Comparison of ENCODE assay signal across 8 cellular contexts in genomic region chr6:42928748-42929087, GRCh38. TPM values are rescaled to one million over a fixed set of nuclear protein-coding genes. Genes with fewer than 3 reads are reported as not detected.
DNase-seq lines count a peak whose midpoint lies in the region; ATAC-seq, FAIRE-seq and TF ChIP-seq lines count a peak whose summit lies in the region.

No MANE protein-coding gene starts in this region.

- H4K20me1 ChIP-seq in K562 (replicated peaks; ENCODE audit: control insufficient read depth, insufficient read depth, low read length), result no peaks in the 10 kb centered on the region

- H3K36me3 ChIP-seq in K562 (ENCODE audit: control insufficient read depth, insufficient read depth, low read length) (peaks cover 18% of the 10 kb centered on the region; the same call in 2 of the 3 replicates), right lobe of liver (no peaks in the 10 kb centered on the region), transverse colon (no peaks in the 10 kb centered on the region)

- H2AFZ ChIP-seq in K562 (ENCODE audit: low read depth, low read length), result peak overlapping the region; percentile 95

- H3K27ac ChIP-seq in K562 (ENCODE audit: extremely low read depth, low read depth, low read length) (peak overlapping the region; percentile 90), right lobe of liver (peak overlapping the region; percentile 68 to 89 (median 88)), transverse colon (peak overlapping the region; percentile 90 to 94 (median 90))

- TF ChIP-seq EP300 in K562 (IDR thresholded peaks at IDR 0.05; ENCODE audit: low read length) (no peak), transverse colon (IDR thresholded peaks at IDR 0.05; ENCODE audit: low read depth) (no peak)

- no peaks in the 10 kb centered on the region for H3K9me1 ChIP-seq in K562 (ENCODE audit: control insufficient read depth, insufficient read depth, low read length)

- no peak for DNase-seq in activated T-cell treated with anti-CD3 and anti-CD28 coated beads, Interleukin-2, amount 50 U/mL, for 72 hours
- DNase-seq in activated T-cell treated with anti-CD3 and anti-CD28 coated beads, Interleukin-2, amount 50 U/mL, for 1 hour, result no peak
- DNase-seq in Kasumi-1 (lab: John Stamatoyannopoulos, UW) (peak; percentile 90 to 95), K562 (ENCODE audit: extremely low read depth in 1 of 4, low spot score in 3 of 4) (no peak), right lobe of liver (no peak), transverse colon (no peak), epidermal melanocyte (ENCODE audit: insufficient read length, low spot score) (no peak)
- no peak for DNase-seq in effector CD4-positive, alpha-beta T cell

- POLR2A ChIA-PET in K562 (lab: Yijun Ruan, JAX), result interaction anchor here (0.7 to 3.5 kb wide), 14 partner anchors 10 to 701 kb away, joined by 3 to 30 read pairs (median 6); partner anchors contain the start of gene PEX6

- peak overlapping the region; percentile 84 to 93 for H3K9ac ChIP-seq in K562 (ENCODE audit: insufficient read depth in 1 of 2, low read depth in 2 of 2, low read length in 2 of 2)

- H3K36me3 Mint-ChIP-seq in activated T-cell treated with anti-CD3 and anti-CD28 coated beads, Interleukin-2, amount 50 U/mL, for 72 hours (ENCODE audit: insufficient read depth in 2 of 2), result peaks cover 4 to 15% of the 10 kb centered on the region in 2 donors

- peak overlapping the region; percentile 84 for H3K4me2 ChIP-seq in K562 (ENCODE audit: insufficient read depth, low read length)

- no peak for FAIRE-seq in K562 (lab: Jason Lieb, UNC)

- H3K4me1 ChIP-seq in K562 (replicated peaks in 1 of 2; ENCODE audit: control insufficient read depth in 2 of 2, insufficient read depth in 2 of 2, low read length in 2 of 2) (peaks cover 21 to 33% of the 10 kb centered on the region in 2 experiments; a peak in 4 of 5 replicates), right lobe of liver (peaks cover 0 to 31% (median 9%) of the 10 kb centered on the region in 4 donors), transverse colon (peaks cover 16 to 45% (median 22%) of the 10 kb centered on the region in 4 donors)

- TSS peak; percentile 97 for BruUV-seq in K562 (replicated peaks; lab: Mats Ljungman, UMichigan)

- TF ChIP-seq CTCF in K562 (IDR thresholded peaks at IDR 0.05 in 2 of 3, conservative IDR thresholded peaks at IDR 0.05 in 1 of 3; ENCODE audit: insufficient read depth in 2 of 3, low read depth in 1 of 3, low read length in 3 of 3) (no peak), right lobe of liver (IDR thresholded peaks at IDR 0.05) (no peak), transverse colon (IDR thresholded peaks at IDR 0.05) (no peak)

- in situ Hi-C loops in K562 (cut with MboI) (no loop called here), transverse colon (cut with MboI; ENCODE audit: low pct_ligation_motif_present in 1 of 4, low pct_unique_long_range_greater_than_20kb in 1 of 4, low sequenced_read_pairs in 3 of 4) (no loop called here)

- peak; percentile 0 to 2 for ATAC-seq in activated T-cell treated with anti-CD3 and anti-CD28 coated beads, Interleukin-2, amount 50 U/mL, for 72 hours (replicated peaks in 1 of 2)
- peak; percentile 1 for ATAC-seq in K562
- ATAC-seq in right lobe of liver, result peak; percentile 2 to 12 (median 8)

- CTCF ChIA-PET in K562 (lab: Yijun Ruan, JAX; ENCODE audit: low intra/inter-chr PET ratio), result no interaction called here

- H3K79me2 ChIP-seq in K562 (ENCODE audit: control insufficient read depth, insufficient read depth, low read length), result peaks cover 39% of the 10 kb centered on the region

- H3K27ac Mint-ChIP-seq in activated T-cell treated with anti-CD3 and anti-CD28 coated beads, Interleukin-2, amount 50 U/mL, for 72 hours, result peak overlapping the region; percentile 99

- no peaks in the 10 kb centered on the region for H3K9me3 ChIP-seq in K562 (replicated peaks; ENCODE audit: control insufficient read depth, insufficient read depth, low read depth, low read length)
- no peaks in the 10 kb centered on the region for H3K9me3 ChIP-seq in right lobe of liver
- H3K9me3 ChIP-seq in transverse colon, result no peaks in the 10 kb centered on the region

- intact Hi-C loops in K562 (cut with micrococcal nuclease), result loop anchor here (1.0 kb wide), 2 partner anchors 50 to 86 kb away; partner anchors contain the start of gene KLHDC3
- intact Hi-C loops in right lobe of liver (cut with DNase I), result loop anchor here in 1 of 2 donors (10.0 kb wide), 1 partner anchor 56 kb away; the partner anchor contains the start of gene PPP2R5D
- intact Hi-C loops in transverse colon (cut with DNase I; ENCODE audit: low total_unique reads), result loop anchor here (1.0 kb wide), 1 partner anchor 56 kb away; the partner anchor contains the start of gene PPP2R5D

- H3K4me3 Mint-ChIP-seq in activated T-cell treated with anti-CD3 and anti-CD28 coated beads, Interleukin-2, amount 50 U/mL, for 72 hours, result peak overlapping the region; percentile 88 to 99

- H3K27me3 ChIP-seq in K562 (ENCODE audit: control insufficient read depth in 2 of 2, insufficient read depth in 2 of 2, low read length in 2 of 2) (no peaks in the 10 kb centered on the region), right lobe of liver (no peaks in the 10 kb centered on the region), transverse colon (peaks cover 3% of the 10 kb centered on the region)

- H3K4me3 ChIP-seq in K562 (peak overlapping the region; percentile 76), right lobe of liver (peak overlapping the region; percentile 72 to 81 (median 80)), transverse colon (peak overlapping the region; percentile 53 to 69 (median 63))

- H3K4me1 Mint-ChIP-seq in activated T-cell treated with anti-CD3 and anti-CD28 coated beads, Interleukin-2, amount 50 U/mL, for 72 hours (ENCODE audit: low read depth), result peaks cover 44% of the 10 kb centered on the region

- no peaks in the 10 kb centered on the region for H3K9me3 Mint-ChIP-seq in activated T-cell treated with anti-CD3 and anti-CD28 coated beads, Interleukin-2, amount 50 U/mL, for 72 hours

- no peaks in the 10 kb centered on the region for H3K27me3 Mint-ChIP-seq in activated T-cell treated with anti-CD3 and anti-CD28 coated beads, Interleukin-2, amount 50 U/mL, for 72 hours (ENCODE audit: low read depth)

- TF ChIP-seq POLR2A in K562 (conservative IDR thresholded peaks at IDR 0.05) (no peak), right lobe of liver (IDR thresholded peaks at IDR 0.05) (no peak), transverse colon (IDR thresholded peaks at IDR 0.05) (no peak)

- no peak for TF ChIP-seq RAD21 in K562 (CRISPR knock-in tag; conservative IDR thresholded peaks at IDR 0.05 in 1 of 2, IDR thresholded peaks at IDR 0.05 in 1 of 2)

- WGBS in K562 (ENCODE audit: insufficient coverage, low coverage, missing lambda C conversion rate), result 2% methylated on average over 6 of the region's 6 CpGs
- WGBS in right lobe of liver (ENCODE audit: insufficient coverage, low coverage, low lambda C conversion rate, missing lambda C conversion rate), result 4% methylated on average over 6 of the region's 6 CpGs
- WGBS in transverse colon (ENCODE audit: low coverage in 1 of 2), 2 donors, result 0 to 2% methylated on average over 5 to 6 of the region's 6 CpGs

RNA-seq across cellular contexts. Expression of gene CNPY3, which starts 0.6 kb away (rescaled TPM):
- total RNA-seq in activated T-cell treated with anti-CD3 and anti-CD28 coated beads, Interleukin-2, amount 50 U/mL, for 72 hours, result 10 to 100 TPM; 37.3 to 46.1 TPM
- 18.3 and 44.9 TPM in 2 replicates for total RNA-seq in K562 (2011; cell fraction: chromatin; rRNA removed; ENCODE audit: low replicate concordance)
- total RNA-seq in K562 (2011; cell fraction: nucleolus; rRNA removed), result 45.9 and 49.0 TPM in 2 replicates
- total RNA-seq in K562 (2011; cell fraction: nucleoplasm; rRNA removed), result 33.3 and 38.0 TPM in 2 replicates
- 20.0 and 26.6 TPM in 2 replicates for total RNA-seq in K562 (2014; rRNA removed)
- 11.5 and 15.0 TPM in 2 replicates for total RNA-seq in K562 (2014; rRNA removed; fragmentation: Illumina TruSeq; extraction: Trizol)
- total RNA-seq in K562 (2015; rRNA removed; fragmentation: Illumina TruSeq; extraction: Trizol), result 23.5 and 24.6 TPM in 2 replicates
- 32.4 and 32.8 TPM in 2 replicates for total RNA-seq in K562 (2021)
- 21.0 and 21.2 TPM in 2 replicates for polyA plus RNA-seq in K562 (2011; rRNA removed)
- 21.0 and 26.7 TPM in 2 replicates for polyA plus RNA-seq in K562 (2011; cell fraction: cytosol; rRNA removed)
- 19.2 and 25.6 TPM in 2 replicates for polyA plus RNA-seq in K562 (2011; cell fraction: nucleus; rRNA removed)
- 29.2 and 58.6 TPM in 2 replicates for polyA plus RNA-seq in K562 (2012)
- 34.4 and 37.4 TPM in 2 replicates for polyA plus RNA-seq in K562 (2014; fragmentation: Illumina TruSeq; extraction: Trizol)
- 1 to 10 TPM; 2.4 to 3.9 TPM for polyA plus RNA-seq in K562 (2014; fragmentation: Nextera tagmentation; extraction: Ambion mirVana)
- polyA plus RNA-seq in K562 (2014; rRNA removed), result 27.0 and 30.5 TPM in 2 replicates
- polyA minus RNA-seq in K562 (2011; rRNA and poly(A)+ RNA removed), result 19.4 and 24.5 TPM in 2 replicates
- 10.2 and 11.7 TPM in 2 replicates for polyA minus RNA-seq in K562 (2011; cell fraction: cytosol; rRNA and poly(A)+ RNA removed)
- 5.1 and 7.9 TPM in 2 replicates for polyA minus RNA-seq in K562 (2011; cell fraction: nucleus; rRNA and poly(A)+ RNA removed)
- total RNA-seq in right lobe of liver, result 10 to 100 TPM; 11.1 to 75.4 (median 28.8) TPM
- total RNA-seq in transverse colon, result 10 to 100 TPM; 10.3 to 24.4 (median 21.0) TPM

RNA-seq across cellular contexts. Expression of gene PTCRA, which starts 12.9 kb away (rescaled TPM):
- total RNA-seq in activated T-cell treated with anti-CD3 and anti-CD28 coated beads, Interleukin-2, amount 50 U/mL, for 72 hours, result not detected
- not detected in 2 replicates for total RNA-seq in K562 (2011; cell fraction: chromatin; rRNA removed; ENCODE audit: low replicate concordance)
- total RNA-seq in K562 (2011; cell fraction: nucleolus; rRNA removed), result not detected in 2 replicates
- total RNA-seq in K562 (2011; cell fraction: nucleoplasm; rRNA removed), result not detected in 2 replicates
- total RNA-seq in K562 (2014; rRNA removed) (not detected in 2 replicates), K562 (2014; rRNA removed; fragmentation: Illumina TruSeq; extraction: Trizol) (not detected in 2 replicates), K562 (2015; rRNA removed; fragmentation: Illumina TruSeq; extraction: Trizol) (not detected in 2 replicates), K562 (2021) (not detected in 2 replicates), right lobe of liver (under 1 TPM in 3 of 6 experiments, not detected in 3; 0.31 to 0.46 (median 0.37) TPM), transverse colon (not detected)
- polyA plus RNA-seq in K562 (2011; rRNA removed) (0.22 TPM in 1 of 2 replicates, not detected in the other), K562 (2014; fragmentation: Illumina TruSeq; extraction: Trizol) (not detected in 2 replicates), K562 (2014; fragmentation: Nextera tagmentation; extraction: Ambion mirVana) (not detected), K562 (2014; rRNA removed) (0.21 TPM in 1 of 2 replicates, not detected in the other)
- 0.09 TPM in 1 of 2 replicates, not detected in the other for polyA plus RNA-seq in K562 (2011; cell fraction: cytosol; rRNA removed)
- 0.17 and 0.38 TPM in 2 replicates for polyA plus RNA-seq in K562 (2011; cell fraction: nucleus; rRNA removed)
- polyA plus RNA-seq in K562 (2012), result 0.14 TPM in 1 of 2 replicates, not detected in the other
- not detected in 2 replicates for polyA minus RNA-seq in K562 (2011; rRNA and poly(A)+ RNA removed)
- polyA minus RNA-seq in K562 (2011; cell fraction: cytosol; rRNA and poly(A)+ RNA removed), result not detected in 2 replicates
- polyA minus RNA-seq in K562 (2011; cell fraction: nucleus; rRNA and poly(A)+ RNA removed), result not detected in 2 replicates

RNA-seq across cellular contexts. Expression of gene GNMT, which starts 31.8 kb away (rescaled TPM):
- total RNA-seq in activated T-cell treated with anti-CD3 and anti-CD28 coated beads, Interleukin-2, amount 50 U/mL, for 72 hours, result under 1 TPM; 0.69 to 0.70 TPM
- total RNA-seq in K562 (2011; cell fraction: chromatin; rRNA removed; ENCODE audit: low replicate concordance), result 0.39 and 0.69 TPM in 2 replicates
- not detected in 2 replicates for total RNA-seq in K562 (2011; cell fraction: nucleolus; rRNA removed)
- 0.37 TPM in 1 of 2 replicates, not detected in the other for total RNA-seq in K562 (2011; cell fraction: nucleoplasm; rRNA removed)
- total RNA-seq in K562 (2014; rRNA removed), result not detected in 2 replicates
- not detected in 2 replicates for total RNA-seq in K562 (2014; rRNA removed; fragmentation: Illumina TruSeq; extraction: Trizol)
- total RNA-seq in K562 (2015; rRNA removed; fragmentation: Illumina TruSeq; extraction: Trizol), result not detected in 2 replicates
- total RNA-seq in K562 (2021), result 0.18 and 0.29 TPM in 2 replicates
- 0.11 and 0.19 TPM in 2 replicates for polyA plus RNA-seq in K562 (2011; rRNA removed)
- 0.09 and 0.22 TPM in 2 replicates for polyA plus RNA-seq in K562 (2011; cell fraction: cytosol; rRNA removed)
- polyA plus RNA-seq in K562 (2011; cell fraction: nucleus; rRNA removed), result 0.39 and 0.53 TPM in 2 replicates
- 0.14 and 0.51 TPM in 2 replicates for polyA plus RNA-seq in K562 (2012)
- polyA plus RNA-seq in K562 (2014; fragmentation: Illumina TruSeq; extraction: Trizol), result 0.15 TPM in 1 of 2 replicates, not detected in the other
- polyA plus RNA-seq in K562 (2014; fragmentation: Nextera tagmentation; extraction: Ambion mirVana), result not detected
- not detected in 2 replicates for polyA plus RNA-seq in K562 (2014; rRNA removed)
- polyA minus RNA-seq in K562 (2011; rRNA and poly(A)+ RNA removed), result not detected in 2 replicates
- polyA minus RNA-seq in K562 (2011; cell fraction: cytosol; rRNA and poly(A)+ RNA removed), result not detected in 2 replicates
- not detected in 2 replicates for polyA minus RNA-seq in K562 (2011; cell fraction: nucleus; rRNA and poly(A)+ RNA removed)
- 100 to 1,000 TPM in 3 of 6 experiments, 10 to 100 TPM in 3; 13.7 to 470 (median 107) TPM for total RNA-seq in right lobe of liver
- under 1 TPM in 1 of 4 donors, not detected in 3; 0.68 TPM for total RNA-seq in transverse colon

RNA-seq across cellular contexts. Expression of gene RPL7L1, which starts 49.3 kb away (rescaled TPM):
- 100 to 1,000 TPM; 116 to 117 TPM for total RNA-seq in activated T-cell treated with anti-CD3 and anti-CD28 coated beads, Interleukin-2, amount 50 U/mL, for 72 hours
- 235 and 251 TPM in 2 replicates for total RNA-seq in K562 (2011; cell fraction: chromatin; rRNA removed; ENCODE audit: low replicate concordance)
- 149 and 170 TPM in 2 replicates for total RNA-seq in K562 (2011; cell fraction: nucleolus; rRNA removed)
- total RNA-seq in K562 (2011; cell fraction: nucleoplasm; rRNA removed), result 209 and 275 TPM in 2 replicates
- total RNA-seq in K562 (2014; rRNA removed) (129 and 147 TPM in 2 replicates), K562 (2014; rRNA removed; fragmentation: Illumina TruSeq; extraction: Trizol) (259 and 281 TPM in 2 replicates), K562 (2015; rRNA removed; fragmentation: Illumina TruSeq; extraction: Trizol) (211 and 222 TPM in 2 replicates), K562 (2021) (146 and 150 TPM in 2 replicates), right lobe of liver (100 to 1,000 TPM in 1 of 6 experiments, 10 to 100 TPM in 5; 36.6 to 114 (median 44.2) TPM), transverse colon (10 to 100 TPM; 27.3 to 57.1 (median 43.4) TPM)
- polyA plus RNA-seq in K562 (2011; rRNA removed) (104 and 152 TPM in 2 replicates), K562 (2014; fragmentation: Illumina TruSeq; extraction: Trizol) (216 and 255 TPM in 2 replicates), K562 (2014; fragmentation: Nextera tagmentation; extraction: Ambion mirVana) (100 to 1,000 TPM; 164 to 176 TPM), K562 (2014; rRNA removed) (135 and 153 TPM in 2 replicates)
- 92.1 and 114 TPM in 2 replicates for polyA plus RNA-seq in K562 (2011; cell fraction: cytosol; rRNA removed)
- polyA plus RNA-seq in K562 (2011; cell fraction: nucleus; rRNA removed), result 40.3 and 46.9 TPM in 2 replicates
- 124 and 126 TPM in 2 replicates for polyA plus RNA-seq in K562 (2012)
- polyA minus RNA-seq in K562 (2011; rRNA and poly(A)+ RNA removed), result 137 and 140 TPM in 2 replicates
- polyA minus RNA-seq in K562 (2011; cell fraction: cytosol; rRNA and poly(A)+ RNA removed), result 62.1 and 66.6 TPM in 2 replicates
- 46.2 and 76.3 TPM in 2 replicates for polyA minus RNA-seq in K562 (2011; cell fraction: nucleus; rRNA and poly(A)+ RNA removed)

RNA-seq across cellular contexts. Expression of gene PEX6, which starts 50.3 kb away (rescaled TPM):
- total RNA-seq in activated T-cell treated with anti-CD3 and anti-CD28 coated beads, Interleukin-2, amount 50 U/mL, for 72 hours, result 10 to 100 TPM; 28.0 to 31.5 TPM
- total RNA-seq in K562 (2011; cell fraction: chromatin; rRNA removed; ENCODE audit: low replicate concordance), result 12.3 and 36.3 TPM in 2 replicates
- total RNA-seq in K562 (2011; cell fraction: nucleolus; rRNA removed), result 37.1 and 40.0 TPM in 2 replicates
- 16.3 and 18.7 TPM in 2 replicates for total RNA-seq in K562 (2011; cell fraction: nucleoplasm; rRNA removed)
- total RNA-seq in K562 (2014; rRNA removed) (17.0 and 26.9 TPM in 2 replicates), K562 (2014; rRNA removed; fragmentation: Illumina TruSeq; extraction: Trizol) (3.4 and 5.7 TPM in 2 replicates), K562 (2015; rRNA removed; fragmentation: Illumina TruSeq; extraction: Trizol) (6.9 and 8.0 TPM in 2 replicates), K562 (2021) (20.8 and 24.3 TPM in 2 replicates), right lobe of liver (10 to 100 TPM; 15.7 to 25.9 (median 21.3) TPM), transverse colon (10 to 100 TPM; 17.2 to 50.0 (median 33.2) TPM)
- polyA plus RNA-seq in K562 (2011; rRNA removed) (6.4 and 10.9 TPM in 2 replicates), K562 (2014; fragmentation: Illumina TruSeq; extraction: Trizol) (9.6 and 10.6 TPM in 2 replicates), K562 (2014; fragmentation: Nextera tagmentation; extraction: Ambion mirVana) (under 1 TPM; 0.17 to 0.77 TPM), K562 (2014; rRNA removed) (12.3 and 14.1 TPM in 2 replicates)
- 7.1 and 11.8 TPM in 2 replicates for polyA plus RNA-seq in K562 (2011; cell fraction: cytosol; rRNA removed)
- polyA plus RNA-seq in K562 (2011; cell fraction: nucleus; rRNA removed), result 39.8 and 55.5 TPM in 2 replicates
- 17.7 and 44.6 TPM in 2 replicates for polyA plus RNA-seq in K562 (2012)
- polyA minus RNA-seq in K562 (2011; rRNA and poly(A)+ RNA removed), result 5.5 and 6.9 TPM in 2 replicates
- 8.5 and 10.8 TPM in 2 replicates for polyA minus RNA-seq in K562 (2011; cell fraction: cytosol; rRNA and poly(A)+ RNA removed)
- 10.7 and 12.7 TPM in 2 replicates for polyA minus RNA-seq in K562 (2011; cell fraction: nucleus; rRNA and poly(A)+ RNA removed)

Comparison
In these comparisons a context has a peak if more than half of its experiments do, and no peak if none do; other contexts are left out.
1. DNase-seq: peak in Kasumi-1 (2 of 2); none in activated T-cell treated with anti-CD3 and anti-CD28 coated beads, Interleukin-2, amount 50 U/mL, for 72 hours (0 of 2), activated T-cell treated with anti-CD3 and anti-CD28 coated beads, Interleukin-2, amount 50 U/mL, for 1 hour (single experiment), K562 (0 of 4), right lobe of liver (0 of 3), transverse colon (single experiment), effector CD4-positive, alpha-beta T cell (single experiment) and epidermal melanocyte (single experiment).
2. RNA of gene GNMT, which starts 31.8 kb away (total RNA-seq): 13.7 to 470 TPM in right lobe of liver; 0.69 to 0.70 TPM in activated T-cell treated with anti-CD3 and anti-CD28 coated beads, Interleukin-2, amount 50 U/mL, for 72 hours, 0.18 to 0.69 TPM in K562 and 0.68 TPM in transverse colon; every median in the first group is over 4 times any median in the second.
3. Peak in every context shown above with its lines, with median percentiles within 50 percentile points of each other: ATAC-seq, H3K27ac ChIP-seq and H3K4me3 ChIP-seq.